ENCODE assay signal across 8 cellular contexts in the genomic region with DNA sequence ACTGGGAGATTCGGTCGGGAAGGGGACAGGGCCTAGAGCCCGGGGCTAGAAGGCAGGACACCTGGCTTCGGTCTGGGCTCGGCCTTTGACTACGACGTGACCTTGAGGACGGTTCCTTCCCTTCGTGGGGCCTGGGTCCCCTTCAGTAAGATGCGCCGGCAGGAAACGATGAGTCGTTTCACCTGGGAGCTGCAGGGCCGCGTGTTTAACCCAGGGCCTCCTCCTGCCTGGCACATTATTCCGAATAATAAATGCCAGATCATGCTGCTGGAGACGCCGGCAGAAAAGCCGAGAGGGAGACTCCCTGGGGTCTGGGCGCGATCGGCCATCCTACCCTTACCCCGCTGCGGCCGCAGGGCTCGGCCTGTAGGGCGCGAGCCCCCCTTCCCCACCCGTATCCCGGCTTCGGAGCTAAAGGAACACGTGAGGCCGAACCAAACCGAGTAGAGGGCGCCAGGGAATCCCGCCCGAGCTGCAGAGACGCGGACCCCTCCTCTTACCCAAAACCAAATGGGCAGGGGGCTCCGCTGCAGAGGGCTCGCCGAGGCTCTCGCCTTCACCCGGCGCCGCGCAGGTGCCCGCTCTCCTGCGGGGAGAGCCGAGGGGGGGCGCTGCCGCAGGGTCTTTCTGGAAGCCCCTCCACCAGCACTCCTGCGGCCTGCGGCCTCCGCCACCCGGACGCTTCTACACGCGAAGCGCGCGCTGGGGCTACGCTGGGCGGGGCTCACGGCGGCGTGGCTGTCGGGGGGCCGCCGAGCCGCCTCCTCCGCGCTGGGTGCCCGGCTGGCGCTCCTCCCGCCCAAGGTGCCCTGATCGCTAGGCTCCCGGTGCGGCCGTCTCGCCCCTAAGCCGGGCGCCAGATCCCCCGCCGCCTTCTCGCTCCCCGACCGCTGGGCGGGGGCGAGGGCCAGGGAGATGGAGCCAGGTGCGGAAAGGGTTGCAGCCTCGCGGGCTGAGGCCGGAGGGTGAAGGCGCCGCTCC. TPM values are rescaled to one million over a fixed set of nuclear protein-coding genes. Genes with fewer than 3 reads are reported as not detected.
DNase-seq lines count a peak whose midpoint lies in the region; ATAC-seq lines count a peak whose summit lies in the region.

A gene with protein sequence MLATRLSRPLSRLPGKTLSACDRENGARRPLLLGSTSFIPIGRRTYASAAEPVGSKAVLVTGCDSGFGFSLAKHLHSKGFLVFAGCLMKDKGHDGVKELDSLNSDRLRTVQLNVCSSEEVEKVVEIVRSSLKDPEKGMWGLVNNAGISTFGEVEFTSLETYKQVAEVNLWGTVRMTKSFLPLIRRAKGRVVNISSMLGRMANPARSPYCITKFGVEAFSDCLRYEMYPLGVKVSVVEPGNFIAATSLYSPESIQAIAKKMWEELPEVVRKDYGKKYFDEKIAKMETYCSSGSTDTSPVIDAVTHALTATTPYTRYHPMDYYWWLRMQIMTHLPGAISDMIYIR (minus strand): TSS at position 688 of the 981 bp plus-strand sequence. CDS start 9,525 bp downstream, outside the sequence.

- DNase-seq in DMS 273 (lab: John Stamatoyannopoulos, UW; ENCODE audit: unreplicated experiment), result peak; percentile 88
- peak; percentile 69 for DNase-seq in SW480 (ENCODE audit: low spot score)
- DNase-seq in hypothalamus (lab: John Stamatoyannopoulos, UW), result peak in 33 of 51 donors; percentile 13 to 78 (median 46)

- ATAC-seq in GM21526 (IDR thresholded peaks at IDR 0.05; ENCODE audit: low FRiP score, unreplicated experiment) (peak; percentile 40), GM18519 (IDR thresholded peaks at IDR 0.05; ENCODE audit: low FRiP score, unreplicated experiment) (no peak)

- peaks cover 15 to 23% (median 19%) of the 10 kb centered on the region in 3 donors for H3K4me1 ChIP-seq in skeletal muscle tissue (ENCODE audit: control insufficient read depth in 3 of 3, insufficient read depth in 3 of 3, low read length in 3 of 3)

- peak within 1 kb of the TSS; percentile 84 to 96 (median 94) for H3K9ac ChIP-seq in skeletal muscle tissue (ENCODE audit: low read depth in 1 of 3, low read length in 3 of 3)

- peak within 1 kb of the TSS; percentile 89 to 96 (median 96) for H3K4me3 ChIP-seq in skeletal muscle tissue (ENCODE audit: low read length in 3 of 3)

- WGBS in adipose tissue, 3 donors, result 1% methylated on average over 72 to 96 of the region's 96 CpGs

- H3K9me3 ChIP-seq in KOPT-K1 (ENCODE audit: insufficient read depth, low read length, poor library complexity, severe bottlenecking), result no peaks in the 10 kb centered on the region
- H3K9me3 ChIP-seq in skeletal muscle tissue (ENCODE audit: control insufficient read depth in 3 of 3, low read length in 3 of 3), result no peaks in the 10 kb centered on the region

- H3K27me3 ChIP-seq in skeletal muscle tissue (ENCODE audit: control insufficient read depth in 3 of 3, insufficient read depth in 3 of 3, low read length in 3 of 3), result peaks cover 10 to 25% (median 12%) of the 10 kb centered on the region in 3 donors

- H3K36me3 ChIP-seq in KOPT-K1 (ENCODE audit: insufficient read depth, low read length), result peaks cover 21% of the 10 kb centered on the region
- no peaks in the 10 kb centered on the region for H3K36me3 ChIP-seq in skeletal muscle tissue (ENCODE audit: control insufficient read depth in 3 of 3, insufficient read depth in 3 of 3, low read length in 3 of 3)

- H3K27ac ChIP-seq in KOPT-K1 (ENCODE audit: low read depth, low read length, poor library complexity, severe bottlenecking) (peak within 1 kb of the TSS; percentile 82), adipose tissue (ENCODE audit: low read depth, low read length) (no peak within 1 kb of the TSS), skeletal muscle tissue (ENCODE audit: low read depth, low read length) (peak within 1 kb of the TSS; percentile 97)

RNA-seq across cellular contexts. Expression of the gene that starts here (rescaled TPM):
- polyA plus RNA-seq in adipose tissue, result 10 to 100 TPM in 2 of 3 donors, 1 to 10 TPM in 1; 5.2 to 35.0 (median 15.4) TPM
- total RNA-seq in skeletal muscle tissue, result 2.6 TPM
